In genomic region chr13:44818016-44818415, GRCh38 we compare ENCODE assay signal across 13 cellular contexts.
DNase-seq lines count a peak whose midpoint lies in the region; ATAC-seq and TF ChIP-seq lines count a peak whose summit lies in the region.
"Had no signal": no experiment of that assay in that cellular context is flagged by ENCODE, and none has a peak within 500 bp of the region (broad histone marks: within the 10 kb centered on the region; RNA-seq: fewer than 3 reads in every experiment).

No MANE protein-coding gene starts in this region.

- no peak for TF ChIP-seq CTCF in SK-N-SH (IDR thresholded peaks at IDR 0.05)
- TF ChIP-seq CTCF in RWPE2 (IDR thresholded peaks at IDR 0.05; ENCODE audit: poor library complexity, severe bottlenecking) = no peak
- TF ChIP-seq CTCF in foreskin keratinocyte (conservative IDR thresholded peaks at IDR 0.05) = no peak
- TF ChIP-seq CTCF in smooth muscle cell (IDR thresholded peaks at IDR 0.05; ENCODE audit: borderline replicate concordance, insufficient read depth, poor library complexity, severe bottlenecking) = no peak

- 0 out of 2 replicates have a peak overlapping the region, but pooled peaks have one; percentile 62 for H2AFZ ChIP-seq in SK-N-SH (ENCODE audit: low read depth)
- H2AFZ ChIP-seq in smooth muscle cell (ENCODE audit: low read depth) = peak overlapping the region; percentile 38

- POLR2A ChIA-PET in SK-N-SH (lab: Yijun Ruan, JAX) = interaction anchor here (0.6 kb wide), 1 partner anchor 332 kb away, joined by 4 read pairs; no protein-coding TSS in a partner anchor

- peaks cover 11% of the 10 kb centered on the region for H3K4me1 Mint-ChIP-seq in activated T-cell treated with anti-CD3 and anti-CD28 coated beads, Interleukin-2, amount 50 U/mL, for 4 hours (ENCODE audit: low read depth)

- H3K9me3 Mint-ChIP-seq in activated T-cell treated with anti-CD3 and anti-CD28 coated beads, Interleukin-2, amount 50 U/mL, for 4 hours = no peaks in the 10 kb centered on the region

- ATAC-seq in SK-N-SH treated with all-trans-retinoic acid at 6 μM for 48 hours = no peak
- no peak for ATAC-seq in RWPE2 (ENCODE audit: low read depth)
- no peak for ATAC-seq in foreskin keratinocyte
- ATAC-seq in activated T-cell treated with anti-CD3 and anti-CD28 coated beads, Interleukin-2, amount 50 U/mL, for 4 hours = no peak
- ATAC-seq in Right ventricle myocardium superior (ENCODE audit: poor library complexity) = no peak
- ATAC-seq: Panc1, Right ventricle myocardium inferior had no signal

- H3F3A ChIP-seq in SK-N-SH (replicated peaks; ENCODE audit: insufficient read depth) = no peaks in the 10 kb centered on the region
- H3F3A ChIP-seq in smooth muscle cell (ENCODE audit: low read depth) = no peaks in the 10 kb centered on the region

- 99% methylated on average over 5 of the region's 5 CpGs for WGBS in SK-N-SH (ENCODE audit: low lambda C conversion rate)
- 83% methylated on average over 5 of the region's 5 CpGs for WGBS in smooth muscle cell (ENCODE audit: low lambda C conversion rate)

- H3K79me2 ChIP-seq in SK-N-SH (ENCODE audit: insufficient read depth) (no peaks in the 10 kb centered on the region), smooth muscle cell (ENCODE audit: low read depth) (no peaks in the 10 kb centered on the region)

- H3K36me3 ChIP-seq in SK-N-SH (replicated peaks in 1 of 2; ENCODE audit: control insufficient read depth in 1 of 2, insufficient read depth in 2 of 2, low read length in 1 of 2) (no peaks in the 10 kb centered on the region), RWPE2 (ENCODE audit: low read depth) (no peaks in the 10 kb centered on the region), smooth muscle cell (ENCODE audit: low read depth) (no peaks in the 10 kb centered on the region)

- no peak for TF ChIP-seq RAD21 in SK-N-SH (IDR thresholded peaks at IDR 0.05; ENCODE audit: low read length)

- H3K36me3 Mint-ChIP-seq in activated T-cell treated with anti-CD3 and anti-CD28 coated beads, Interleukin-2, amount 50 U/mL, for 4 hours (ENCODE audit: insufficient read depth) = no peaks in the 10 kb centered on the region

- H3K9me3 ChIP-seq in SK-N-SH = no peaks in the 10 kb centered on the region
- no peaks in the 10 kb centered on the region for H3K9me3 ChIP-seq in RWPE2 (ENCODE audit: severe bottlenecking)
- no peaks in the 10 kb centered on the region for H3K9me3 ChIP-seq in smooth muscle cell (replicated peaks; ENCODE audit: low read depth)

- no peaks in the 10 kb centered on the region for H3K27me3 ChIP-seq in SK-N-SH (ENCODE audit: insufficient read depth)
- H3K27me3 ChIP-seq in RWPE2 (ENCODE audit: insufficient read depth, poor library complexity, severe bottlenecking) = no peaks in the 10 kb centered on the region
- H3K27me3 ChIP-seq in foreskin keratinocyte = no peaks in the 10 kb centered on the region
- no peaks in the 10 kb centered on the region for H3K27me3 ChIP-seq in smooth muscle cell (ENCODE audit: low read depth)

- H3K4me3 ChIP-seq in SK-N-SH (ENCODE audit: low read depth in 2 of 2, low read length in 1 of 2) (no peak overlapping the region), RWPE2 (ENCODE audit: severe bottlenecking) (no peak overlapping the region), smooth muscle cell (no peak overlapping the region)

- H3K9ac ChIP-seq in SK-N-SH (no peak overlapping the region), smooth muscle cell (ENCODE audit: low read depth) (peak overlapping the region; percentile 3)

- peaks cover 8 to 44% of the 10 kb centered on the region in 2 experiments; a peak in 3 of 4 replicates for H3K4me1 ChIP-seq in SK-N-SH (ENCODE audit: control insufficient read depth in 1 of 2, insufficient read depth in 2 of 2, low read depth in 1 of 2, low read length in 1 of 2)
- peaks cover 40% of the 10 kb centered on the region for H3K4me1 ChIP-seq in RWPE2 (ENCODE audit: insufficient read depth, poor library complexity, severe bottlenecking)
- H3K4me1 ChIP-seq in foreskin keratinocyte = peaks cover 10% of the 10 kb centered on the region
- H3K4me1 ChIP-seq in smooth muscle cell (ENCODE audit: low read depth) = no peaks in the 10 kb centered on the region

- no peak for DNase-seq in SK-N-SH
- no peak for DNase-seq in RWPE2 (ENCODE audit: low spot score)
- DNase-seq in foreskin keratinocyte = no peak
- DNase-seq in smooth muscle cell (lab: John Stamatoyannopoulos, UW; ENCODE audit: unreplicated experiment) = no peak
- DNase-seq in activated T-cell treated with anti-CD3 and anti-CD28 coated beads, Interleukin-2, amount 50 U/mL, for 4 hours = no peak
- no peak for DNase-seq in mucosa of gallbladder (ENCODE audit: low spot score)
- no peak for DNase-seq in Right ventricle myocardium superior
- DNase-seq: C1 segment of cervical spinal cord, NCI-H1436 treated with DMSO at 0.1 percent for 48 hours, NCI-H510A had no signal

- H4K20me1 ChIP-seq in SK-N-SH (ENCODE audit: insufficient read depth) = no peaks in the 10 kb centered on the region
- H4K20me1 ChIP-seq in smooth muscle cell (ENCODE audit: low read depth) = no peaks in the 10 kb centered on the region

- intact Hi-C loops in Right ventricle myocardium superior (cut with DNase I) = no loop called here

- H3K4me2 ChIP-seq in SK-N-SH (no peak overlapping the region), smooth muscle cell (no peak overlapping the region)

- no peak overlapping the region for H3K4me3 Mint-ChIP-seq in activated T-cell treated with anti-CD3 and anti-CD28 coated beads, Interleukin-2, amount 50 U/mL, for 4 hours

- no peaks in the 10 kb centered on the region for H3K9me2 ChIP-seq in SK-N-SH

- H3K27ac ChIP-seq in SK-N-SH (ENCODE audit: low read depth in 2 of 2, low read length in 1 of 2) (no peak overlapping the region), RWPE2 (ENCODE audit: poor library complexity, severe bottlenecking) (peak overlapping the region; percentile 84), foreskin keratinocyte (peak overlapping the region; percentile 10), smooth muscle cell (ENCODE audit: low read depth) (peak overlapping the region; percentile 75)

- H3K27me3 Mint-ChIP-seq in activated T-cell treated with anti-CD3 and anti-CD28 coated beads, Interleukin-2, amount 50 U/mL, for 4 hours (ENCODE audit: low read depth) = peaks cover 2% of the 10 kb centered on the region

- TF ChIP-seq EP300 in SK-N-SH (IDR thresholded peaks at IDR 0.05; ENCODE audit: borderline replicate concordance in 1 of 2, low read depth in 1 of 2, low read length in 1 of 2) = no peak

- CTCF ChIA-PET in SK-N-SH (lab: Yijun Ruan, JAX) = interaction anchor here (0.5 to 7.0 kb wide), 21 partner anchors 8 to 1114 kb away, joined by 3 to 51 read pairs (median 4); no protein-coding TSS in a partner anchor

TF ChIP-seq in SK-N-SH, 30 proteins besides CTCF, POLR2A, EP300 and RAD21 (continues in another document):
- no peak for TF ChIP-seq USF1 (IDR thresholded peaks at IDR 0.05; ENCODE audit: borderline replicate concordance, low read depth)
- no peak for TF ChIP-seq NRF1 (IDR thresholded peaks at IDR 0.05; ENCODE audit: low read depth, low read length)
- no peak for TF ChIP-seq POLR2AphosphoS5 (IDR thresholded peaks at IDR 0.05; ENCODE audit: low read depth, low read length)

TF ChIP-seq in SK-N-SH treated with all-trans-retinoic acid at 6 μM for 48 hours, 23 proteins besides CTCF, POLR2A, EP300 and RAD21 (continues in another document):
- no peak for TF ChIP-seq PPARA (CRISPR knock-in tag; IDR thresholded peaks at IDR 0.05; ENCODE audit: borderline replicate concordance)
- TF ChIP-seq ZNF565 (CRISPR knock-in tag; conservative IDR thresholded peaks at IDR 0.05; ENCODE audit: low read depth) = no peak
- TF ChIP-seq ISL1 (CRISPR knock-in tag; IDR thresholded peaks at IDR 0.05) = no peak
- no peak for TF ChIP-seq GLIS3 (CRISPR knock-in tag; IDR thresholded peaks at IDR 0.05)
- no peak for TF ChIP-seq CSDC2 (CRISPR knock-in tag; IDR thresholded peaks at IDR 0.05)
- no peak for TF ChIP-seq ESRRG (CRISPR knock-in tag; IDR thresholded peaks at IDR 0.05)
- no peak for TF ChIP-seq CREB5 (CRISPR knock-in tag; IDR thresholded peaks at IDR 0.05; ENCODE audit: low read depth)
- no peak for TF ChIP-seq SNAI2 (CRISPR knock-in tag; IDR thresholded peaks at IDR 0.05)
- no peak for TF ChIP-seq RARB (CRISPR knock-in tag; IDR thresholded peaks at IDR 0.05)
- TF ChIP-seq, protein P1, sequence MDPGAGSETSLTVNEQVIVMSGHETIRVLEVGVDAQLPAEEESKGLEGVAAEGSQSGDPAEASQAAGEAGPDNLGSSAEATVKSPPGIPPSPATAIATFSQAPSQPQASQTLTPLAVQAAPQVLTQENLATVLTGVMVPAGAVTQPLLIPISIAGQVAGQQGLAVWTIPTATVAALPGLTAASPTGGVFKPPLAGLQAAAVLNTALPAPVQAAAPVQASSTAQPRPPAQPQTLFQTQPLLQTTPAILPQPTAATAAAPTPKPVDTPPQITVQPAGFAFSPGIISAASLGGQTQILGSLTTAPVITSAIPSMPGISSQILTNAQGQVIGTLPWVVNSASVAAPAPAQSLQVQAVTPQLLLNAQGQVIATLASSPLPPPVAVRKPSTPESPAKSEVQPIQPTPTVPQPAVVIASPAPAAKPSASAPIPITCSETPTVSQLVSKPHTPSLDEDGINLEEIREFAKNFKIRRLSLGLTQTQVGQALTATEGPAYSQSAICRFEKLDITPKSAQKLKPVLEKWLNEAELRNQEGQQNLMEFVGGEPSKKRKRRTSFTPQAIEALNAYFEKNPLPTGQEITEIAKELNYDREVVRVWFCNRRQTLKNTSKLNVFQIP (CRISPR knock-in tag; IDR thresholded peaks at IDR 0.05; ENCODE audit: borderline replicate concordance, low read depth) = no peak
- TF ChIP-seq OSR1 (CRISPR knock-in tag; IDR thresholded peaks at IDR 0.05) = no peak
- TF ChIP-seq ZFP30 (CRISPR knock-in tag; IDR thresholded peaks at IDR 0.05) = no peak
- no peak for TF ChIP-seq BACH2 (CRISPR knock-in tag; IDR thresholded peaks at IDR 0.05; ENCODE audit: borderline replicate concordance)
- TF ChIP-seq ZNF70 (CRISPR knock-in tag; IDR thresholded peaks at IDR 0.05) = no peak

Comparison
In these comparisons a context has a peak if more than half of its experiments do, and no peak if none do; other contexts are left out.
1. H3K27ac ChIP-seq: peak in RWPE2 (single experiment), foreskin keratinocyte (single experiment) and smooth muscle cell (single experiment); none in SK-N-SH (0 of 2).